10 cellular contexts compared by ENCODE assay signal in genomic region chr7:47786557-47787248, GRCh38.
A peak's percentile ranks its signal among the peaks of the same experiment; 100 is the strongest.
DNase-seq lines count a peak whose midpoint lies in the region; ATAC-seq and TF ChIP-seq lines count a peak whose summit lies in the region.
"Had no signal": no experiment of that assay in that cellular context is flagged by ENCODE, and none has a peak within 500 bp of the region (broad histone marks: within the 10 kb centered on the region; RNA-seq: fewer than 3 reads in every experiment).

No MANE protein-coding gene starts in this region.

- H3K4me3 Mint-ChIP-seq in activated naive CD8-positive, alpha-beta T cell treated with anti-CD3 and anti-CD28 coated beads, Interleukin-2, amount 50 U/mL, for 24 hours, result no peak overlapping the region
- no peak overlapping the region for H3K4me3 Mint-ChIP-seq in CD4-positive, alpha-beta T cell

- no peak for ATAC-seq in activated naive CD8-positive, alpha-beta T cell treated with anti-CD3 and anti-CD28 coated beads, Interleukin-2, amount 50 U/mL, for 24 hours
- no peak for ATAC-seq in CD4-positive, alpha-beta T cell (ENCODE audit: poor library complexity)

- H3K27ac ChIP-seq in epithelial cell of prostate, result peak overlapping the region; percentile 84
- peak overlapping the region; percentile 83 for H3K27ac ChIP-seq in muscle layer of duodenum (ENCODE audit: low read length)
- no peak overlapping the region for H3K27ac ChIP-seq in CD4-positive, alpha-beta T cell (ENCODE audit: low read depth, low read length)

- H3K27ac Mint-ChIP-seq in activated naive CD8-positive, alpha-beta T cell treated with anti-CD3 and anti-CD28 coated beads, Interleukin-2, amount 50 U/mL, for 24 hours, result no peak overlapping the region
- H3K27ac Mint-ChIP-seq in CD4-positive, alpha-beta T cell, result no peak overlapping the region

- no peaks in the 10 kb centered on the region for H3K9me3 ChIP-seq in muscle layer of duodenum (ENCODE audit: control insufficient read depth in 1 of 2, low read length in 2 of 2)
- H3K9me3 ChIP-seq in CD4-positive, alpha-beta T cell (ENCODE audit: control insufficient read depth, low read length), result no peaks in the 10 kb centered on the region

- no peaks in the 10 kb centered on the region for H3K27me3 ChIP-seq in muscle layer of duodenum (ENCODE audit: low read depth, low read length)
- no peaks in the 10 kb centered on the region for H3K27me3 ChIP-seq in CD4-positive, alpha-beta T cell (ENCODE audit: control insufficient read depth, insufficient read depth, low read length)

- no peaks in the 10 kb centered on the region for H3K27me3 Mint-ChIP-seq in activated naive CD8-positive, alpha-beta T cell treated with anti-CD3 and anti-CD28 coated beads, Interleukin-2, amount 50 U/mL, for 24 hours
- peaks cover 3% of the 10 kb centered on the region for H3K27me3 Mint-ChIP-seq in CD4-positive, alpha-beta T cell

- intact Hi-C loops in CD4-positive, alpha-beta T cell (cut with DNase I, micrococcal nuclease), result no loop called here

- H3K36me3 Mint-ChIP-seq in activated naive CD8-positive, alpha-beta T cell treated with anti-CD3 and anti-CD28 coated beads, Interleukin-2, amount 50 U/mL, for 24 hours (ENCODE audit: low read depth), result no peaks in the 10 kb centered on the region
- H3K36me3 Mint-ChIP-seq in CD4-positive, alpha-beta T cell (ENCODE audit: low read depth), result no peaks in the 10 kb centered on the region

- peaks cover 8 to 10% of the 10 kb centered on the region in 2 donors for H3K4me1 ChIP-seq in muscle layer of duodenum (ENCODE audit: control insufficient read depth in 1 of 2, insufficient read depth in 2 of 2, low read length in 2 of 2)

- peaks cover 0 to 4% of the 10 kb centered on the region in 2 donors for H3K36me3 ChIP-seq in muscle layer of duodenum (ENCODE audit: control insufficient read depth in 1 of 2, insufficient read depth in 2 of 2, low read length in 2 of 2)

- no peak for TF ChIP-seq CTCF in CD4-positive, alpha-beta T cell (IDR thresholded peaks at IDR 0.05)

- no peak overlapping the region for H3K4me3 ChIP-seq in muscle layer of duodenum (ENCODE audit: low read depth in 1 of 2, low read length in 2 of 2)

- DNase-seq in ACHN (peak; percentile 100), MV-4-11 (lab: John Stamatoyannopoulos, UW) (peak; percentile 9), epithelial cell of prostate (ENCODE audit: low read depth, low spot score) (peak; percentile 82), NCI-H1436 (lab: John Stamatoyannopoulos, UW) (no peak)
- no peak for DNase-seq in activated naive CD8-positive, alpha-beta T cell treated with anti-CD3 and anti-CD28 coated beads, Interleukin-2, amount 50 U/mL, for 24 hours
- DNase-seq in CD4-positive, alpha-beta T cell, result no peak
- no peak for DNase-seq in activated T-cell treated with anti-CD3 and anti-CD28 coated beads, Interleukin-2, amount 50 U/mL, for 48 hours
- DNase-seq: DMS79 treated with DMSO at 0.1 percent for 48 hours, KG1 had no signal

- CTCF ChIA-PET in CD4-positive, alpha-beta T cell (lab: Charles Lee), result no interaction called here

- no peaks in the 10 kb centered on the region for H3K4me1 Mint-ChIP-seq in activated naive CD8-positive, alpha-beta T cell treated with anti-CD3 and anti-CD28 coated beads, Interleukin-2, amount 50 U/mL, for 24 hours
- H3K4me1 Mint-ChIP-seq in CD4-positive, alpha-beta T cell (ENCODE audit: low read depth), result no peaks in the 10 kb centered on the region

- in situ Hi-C loops in ACHN (cut with HindIII; ENCODE audit: low pct_ligation_motif_present, low pct_unique_long_range_greater_than_20kb, low sequenced_read_pairs), result no loop called here

- H3K9me3 Mint-ChIP-seq in activated naive CD8-positive, alpha-beta T cell treated with anti-CD3 and anti-CD28 coated beads, Interleukin-2, amount 50 U/mL, for 24 hours, result no peaks in the 10 kb centered on the region
- no peaks in the 10 kb centered on the region for H3K9me3 Mint-ChIP-seq in CD4-positive, alpha-beta T cell

- POLR2A ChIA-PET in CD4-positive, alpha-beta T cell (lab: Charles Lee), result no interaction called here

Comparison
In these comparisons a context has a peak if more than half of its experiments do, and no peak if none do; other contexts are left out.
1. DNase-seq: peak in ACHN (single experiment), MV-4-11 (single experiment) and epithelial cell of prostate (single experiment); none in activated naive CD8-positive, alpha-beta T cell treated with anti-CD3 and anti-CD28 coated beads, Interleukin-2, amount 50 U/mL, for 24 hours (single experiment), CD4-positive, alpha-beta T cell (0 of 10), activated T-cell treated with anti-CD3 and anti-CD28 coated beads, Interleukin-2, amount 50 U/mL, for 48 hours (0 of 2) and NCI-H1436 (single experiment).